In the genomic region with DNA sequence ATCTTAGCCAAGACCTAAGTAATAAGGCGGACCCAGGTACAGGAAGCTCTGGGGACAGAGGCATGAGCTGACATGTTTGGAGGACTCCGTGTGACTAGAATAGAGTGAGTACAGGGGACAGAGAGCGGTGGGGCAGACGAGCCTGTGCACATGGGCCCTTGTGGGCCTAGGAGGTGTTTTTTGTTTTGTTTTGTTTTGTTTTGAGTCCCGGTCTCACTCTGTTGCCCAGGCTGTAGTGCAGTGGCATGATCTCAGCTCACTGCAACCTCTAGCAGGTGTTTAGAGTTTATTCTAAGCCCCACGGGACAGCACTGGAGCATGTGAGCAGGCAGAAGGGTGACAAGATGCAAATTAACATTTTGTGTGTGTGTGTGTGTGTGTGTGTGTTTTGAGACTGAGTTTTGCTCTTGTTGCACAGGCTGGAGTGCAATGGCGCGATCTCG, we compare ENCODE assay signal across 9 cellular contexts.
A peak's percentile ranks its signal among the peaks of the same experiment; 100 is the strongest.
DNase-seq lines count a peak whose midpoint lies in the region; ATAC-seq and TF ChIP-seq lines count a peak whose summit lies in the region.
"Had no signal": no experiment of that assay in that cellular context is flagged by ENCODE, and none has a peak within 500 bp of the region (broad histone marks: within the 10 kb centered on the region; RNA-seq: fewer than 3 reads in every experiment).

No MANE protein-coding gene starts in this region.

- in situ Hi-C loops in GM13977 (cut with MboI; ENCODE audit: low pct_unique_long_range_greater_than_20kb, low sequenced_read_pairs, unreplicated experiment): no loop called here

- DNase-seq in GM13977 (ENCODE audit: low spot score) (peak; percentile 71), GM19240 (ENCODE audit: insufficient read length, low spot score) (peak; percentile 47), substantia nigra (lab: John Stamatoyannopoulos, UW) (no peak), HuH-7 (ENCODE audit: low spot score) (no peak), kidney glomerular epithelial cell (lab: John Stamatoyannopoulos, UW) (no peak), NCI-H524 (lab: John Stamatoyannopoulos, UW) (no peak)
- DNase-seq in activated naive CD8-positive, alpha-beta T cell treated with anti-CD3 and anti-CD28 coated beads, Interleukin-2, amount 50 U/mL, for 24 hours: no peak
- DNase-seq: cerebellar nuclear complex had no signal

- TF ChIP-seq CTCF in GM13977 (IDR thresholded peaks at IDR 0.05; ENCODE audit: extremely low read depth, insufficient read depth, missing control alignments): no peak

- peak; percentile 41 for ATAC-seq in HG03342 (IDR thresholded peaks at IDR 0.05; ENCODE audit: unreplicated experiment)
- no peak for ATAC-seq in activated naive CD8-positive, alpha-beta T cell treated with anti-CD3 and anti-CD28 coated beads, Interleukin-2, amount 50 U/mL, for 24 hours

- H3K27ac ChIP-seq in substantia nigra (ENCODE audit: low read depth, low read length, poor library complexity, severe bottlenecking): no peak overlapping the region

- H3K27ac Mint-ChIP-seq in activated naive CD8-positive, alpha-beta T cell treated with anti-CD3 and anti-CD28 coated beads, Interleukin-2, amount 50 U/mL, for 24 hours: peak overlapping the region; percentile 77

- no peaks in the 10 kb centered on the region for H3K9me3 Mint-ChIP-seq in activated naive CD8-positive, alpha-beta T cell treated with anti-CD3 and anti-CD28 coated beads, Interleukin-2, amount 50 U/mL, for 24 hours

- H3K27me3 Mint-ChIP-seq in activated naive CD8-positive, alpha-beta T cell treated with anti-CD3 and anti-CD28 coated beads, Interleukin-2, amount 50 U/mL, for 24 hours: no peaks in the 10 kb centered on the region

- peak overlapping the region; percentile 5 for H3K4me3 Mint-ChIP-seq in activated naive CD8-positive, alpha-beta T cell treated with anti-CD3 and anti-CD28 coated beads, Interleukin-2, amount 50 U/mL, for 24 hours

- H3K4me1 Mint-ChIP-seq in activated naive CD8-positive, alpha-beta T cell treated with anti-CD3 and anti-CD28 coated beads, Interleukin-2, amount 50 U/mL, for 24 hours: peaks cover 38% of the 10 kb centered on the region

- H3K36me3 Mint-ChIP-seq in activated naive CD8-positive, alpha-beta T cell treated with anti-CD3 and anti-CD28 coated beads, Interleukin-2, amount 50 U/mL, for 24 hours (ENCODE audit: low read depth): no peaks in the 10 kb centered on the region

Comparison
In these comparisons a context has a peak if more than half of its experiments do, and no peak if none do; other contexts are left out.
1. DNase-seq: peak in GM13977 (single experiment) and GM19240 (single experiment); none in activated naive CD8-positive, alpha-beta T cell treated with anti-CD3 and anti-CD28 coated beads, Interleukin-2, amount 50 U/mL, for 24 hours (single experiment), substantia nigra (0 of 49), HuH-7 (single experiment), kidney glomerular epithelial cell (single experiment) and NCI-H524 (0 of 2).